In genomic region chr17:73613947-73614655, GRCh38 we compare ENCODE assay signal across 16 cellular contexts. TPM values are rescaled to one million over a fixed set of nuclear protein-coding genes. Genes with fewer than 3 reads are reported as not detected.
A peak's percentile ranks its signal among the peaks of the same experiment; 100 is the strongest.
DNase-seq lines count a peak whose midpoint lies in the region; ATAC-seq, FAIRE-seq and TF ChIP-seq lines count a peak whose summit lies in the region.
"Had no signal": no experiment of that assay in that cellular context is flagged by ENCODE, and none has a peak within 500 bp of the region (broad histone marks: within the 10 kb centered on the region; RNA-seq: fewer than 3 reads in every experiment).

No MANE protein-coding gene starts in this region.

- intact Hi-C loops in Right ventricle myocardium superior (cut with DNase I), result no loop called here

- H3K4me1 ChIP-seq in cardiac muscle cell (ENCODE audit: low read depth), result peaks cover 83% of the 10 kb centered on the region
- peaks cover 69% of the 10 kb centered on the region for H3K4me1 ChIP-seq in mesodermal cell (ENCODE audit: control insufficient read depth, insufficient read depth, low read length, poor library complexity, severe bottlenecking)
- H3K4me1 ChIP-seq: ascending aorta, left ventricle myocardium inferior had no signal

- H3K4me3 ChIP-seq in cardiac muscle cell, result peak overlapping the region; percentile 16
- H3K4me3 ChIP-seq in mesodermal cell (ENCODE audit: extremely low read depth, insufficient read depth, low read length, poor library complexity, severe bottlenecking), result peak overlapping the region; percentile 8
- H3K4me3 ChIP-seq: ascending aorta, left ventricle myocardium inferior, thyroid gland had no signal

- no peak for TF ChIP-seq CTCF in cardiac muscle cell (IDR thresholded peaks at IDR 0.05; ENCODE audit: low read depth, low read length)
- TF ChIP-seq CTCF in chondrocyte (IDR thresholded peaks at IDR 0.05), result no peak

- no peaks in the 10 kb centered on the region for H3K9me3 Mint-ChIP-seq in chondrocyte (ENCODE audit: low read depth)
- H3K9me3 Mint-ChIP-seq: activated T-cell treated with anti-CD3 and anti-CD28 coated beads, Interleukin-2, amount 50 U/mL, for 72 hours had no signal

- H3K36me3 ChIP-seq in cardiac muscle cell (no peaks in the 10 kb centered on the region), mesodermal cell (ENCODE audit: control insufficient read depth, insufficient read depth, low read length) (no peaks in the 10 kb centered on the region)
- H3K36me3 ChIP-seq: ascending aorta, left ventricle myocardium inferior, thyroid gland had no signal

- H3K27ac ChIP-seq in cardiac muscle cell (peak overlapping the region; percentile 99), mesodermal cell (ENCODE audit: low read depth, low read length, severe bottlenecking) (peak overlapping the region; percentile 97)
- H3K27ac ChIP-seq: ascending aorta, left ventricle myocardium inferior, thyroid gland had no signal

- 14 to 15% methylated on average over 6 to 8 of the region's 12 CpGs for WGBS in mesodermal cell (ENCODE audit: insufficient coverage in 2 of 2), 2 experiments

- peak overlapping the region; percentile 78 for H3K27ac Mint-ChIP-seq in chondrocyte (ENCODE audit: unreplicated experiment)
- H3K27ac Mint-ChIP-seq: activated CD4-positive, alpha-beta T cell treated with anti-CD3 and anti-CD28 coated beads, Interleukin-2, amount 10 ng/mL, durations not matched to agents 24 days and 14 days; activated T-cell treated with anti-CD3 and anti-CD28 coated beads, Interleukin-2, amount 50 U/mL, for 72 hours had no signal

- H3K27me3 Mint-ChIP-seq in chondrocyte (ENCODE audit: low read depth), result no peaks in the 10 kb centered on the region

- no peaks in the 10 kb centered on the region for H3K27me3 ChIP-seq in cardiac muscle cell
- H3K27me3 ChIP-seq: ascending aorta, thyroid gland had no signal

- H3K36me3 Mint-ChIP-seq in chondrocyte (ENCODE audit: low read depth), result no peaks in the 10 kb centered on the region

- ATAC-seq in Right ventricle myocardium superior (ENCODE audit: poor library complexity) (no peak), HG02642 (IDR thresholded peaks at IDR 0.05; ENCODE audit: poor library complexity, unreplicated experiment) (no peak)
- ATAC-seq: activated T-cell treated with anti-CD3 and anti-CD28 coated beads, Interleukin-2, amount 50 U/mL, for 72 hours had no signal

- H3K4me1 Mint-ChIP-seq in chondrocyte (ENCODE audit: low read depth), result peaks cover 26% of the 10 kb centered on the region
- H3K4me1 Mint-ChIP-seq: activated CD4-positive, alpha-beta T cell treated with anti-CD3 and anti-CD28 coated beads, Interleukin-2, amount 10 ng/mL, durations not matched to agents 24 days and 14 days had no signal

- H3K4me3 Mint-ChIP-seq in chondrocyte (ENCODE audit: unreplicated experiment), result no peak overlapping the region
- H3K4me3 Mint-ChIP-seq: activated CD4-positive, alpha-beta T cell treated with anti-CD3 and anti-CD28 coated beads, Interleukin-2, amount 10 ng/mL, durations not matched to agents 24 days and 14 days; activated T-cell treated with anti-CD3 and anti-CD28 coated beads, Interleukin-2, amount 50 U/mL, for 72 hours had no signal

- peak; percentile 93 for FAIRE-seq in urothelium cell line (lab: Jason Lieb, UNC)

- no peaks in the 10 kb centered on the region for H3K9me3 ChIP-seq in cardiac muscle cell (ENCODE audit: low read depth)
- H3K9me3 ChIP-seq in mesodermal cell (ENCODE audit: control insufficient read depth, low read length), result peaks cover under 1% of the 10 kb centered on the region
- H3K9me3 ChIP-seq: ascending aorta, thyroid gland had no signal

- DNase-seq in cardiac muscle cell (ENCODE audit: low read depth in 1 of 2, low spot score in 1 of 2), result peak in 1 of 2 donors; percentile 79
- no peak for DNase-seq in Right ventricle myocardium superior
- DNase-seq in chondrocyte (ENCODE audit: low spot score), result peak; percentile 42
- no peak for DNase-seq in urothelium cell line (ENCODE audit: low spot score)
- no peak for DNase-seq in Kasumi-1 (lab: John Stamatoyannopoulos, UW)
- no peak for DNase-seq in NOMO-1 (lab: John Stamatoyannopoulos, UW; ENCODE audit: unreplicated experiment in 2 of 2)
- DNase-seq: ACHN; activated CD4-positive, alpha-beta T cell treated with anti-CD3 and anti-CD28 coated beads, Interleukin-2, amount 10 ng/mL, durations not matched to agents 24 days and 14 days; activated T-cell treated with anti-CD3 and anti-CD28 coated beads, Interleukin-2, amount 50 U/mL, for 72 hours; left ventricle myocardium inferior; RPMI8226; T-helper 9 cell; thyroid gland had no signal

RNA-seq across cellular contexts. Expression of gene SDK2, which starts 30.1 kb away (rescaled TPM):
- total RNA-seq in cardiac muscle cell (36.8 and 46.8 TPM in 2 replicates), Right ventricle myocardium superior (1.0 TPM), chondrocyte (15.8 to 38.5 TPM (median 16.2 TPM) in 3 replicates)
- 11.8 and 14.2 TPM in 2 replicates for polyA plus RNA-seq in cardiac muscle cell
- 21.5 TPM for polyA plus RNA-seq in mesodermal cell (2013, experiment 1 of 2)
- 16.0 TPM for polyA plus RNA-seq in mesodermal cell (2013, experiment 2 of 2)
